In the genomic region with DNA sequence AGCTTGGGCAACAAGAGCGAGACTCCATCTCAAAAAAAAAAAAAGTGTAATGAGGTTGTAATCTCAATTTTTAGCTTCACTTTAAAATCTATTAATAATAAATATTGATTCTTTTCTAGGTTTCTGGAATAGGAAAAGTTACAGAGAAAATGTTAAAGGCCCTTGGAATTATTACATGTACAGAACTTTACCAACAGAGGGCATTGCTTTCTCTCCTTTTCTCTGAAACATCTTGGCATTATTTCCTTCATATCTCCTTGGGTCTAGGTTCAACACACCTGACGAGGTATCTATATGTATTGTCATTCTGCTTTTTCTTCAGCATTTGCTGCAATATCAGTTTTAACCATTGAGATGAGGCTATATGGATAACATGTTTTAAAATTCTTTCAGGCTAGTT, we compare ENCODE assay signal across 13 cellular contexts. TPM values are rescaled to one million over a fixed set of nuclear protein-coding genes. Genes with fewer than 3 reads are reported as not detected.
A peak's percentile ranks its signal among the peaks of the same experiment; 100 is the strongest.
DNase-seq lines count a peak whose midpoint lies in the region; ATAC-seq, FAIRE-seq and TF ChIP-seq lines count a peak whose summit lies in the region.
"Had no signal": no experiment of that assay in that cellular context is flagged by ENCODE, and none has a peak within 500 bp of the region (broad histone marks: within the 10 kb centered on the region; RNA-seq: fewer than 3 reads in every experiment).

No MANE protein-coding gene starts in this region.

- H2BK120ac ChIP-seq in H1 (replicated peaks; ENCODE audit: low read depth, low read length) = no peak overlapping the region

- no peak for TF ChIP-seq EP300 in H1 (IDR thresholded peaks at IDR 0.05; ENCODE audit: borderline replicate concordance in 1 of 2, low read depth in 2 of 2, low read length in 2 of 2)

- H3K4me2 ChIP-seq in H1 (ENCODE audit: insufficient read depth in 1 of 2, low read depth in 2 of 2, low read length in 2 of 2) = no peak overlapping the region

- no peaks in the 10 kb centered on the region for H3K9me3 Mint-ChIP-seq in progenitor cell of endocrine pancreas (ENCODE audit: low read depth)
- H3K9me3 Mint-ChIP-seq: activated CD4-positive, alpha-beta memory T cell treated with anti-CD3 and anti-CD28 coated beads, Interleukin-2, amount 10 ng/mL, durations not matched to agents 7 days and 5 days had no signal

- no peak overlapping the region for H2BK12ac ChIP-seq in H1 (ENCODE audit: low read depth, low read length)

- no peak overlapping the region for H2AFZ ChIP-seq in H1 (ENCODE audit: low read length)

- no peaks in the 10 kb centered on the region for H3K27me3 ChIP-seq in H1 (replicated peaks in 1 of 4; ENCODE audit: control insufficient read depth in 3 of 4, extremely low read depth in 1 of 4, insufficient read depth in 3 of 4, low read length in 3 of 4)
- H3K27me3 ChIP-seq: neutrophil had no signal

- H2BK5ac ChIP-seq in H1 (ENCODE audit: low read depth, low read length) = no peak overlapping the region

- H2AK5ac ChIP-seq in H1 (ENCODE audit: low read depth, low read length) = no peak overlapping the region

- TF ChIP-seq CTCF in H1 (IDR thresholded peaks at IDR 0.05; ENCODE audit: control extremely low read depth in 1 of 3, insufficient read depth in 1 of 3, low read depth in 1 of 3, low read length in 3 of 3) = peak in 1 of 3 experiments; percentile 30; a peak in 2 of 4 replicates
- TF ChIP-seq CTCF in progenitor cell of endocrine pancreas (IDR thresholded peaks at IDR 0.05; ENCODE audit: unreplicated experiment) = peak; percentile 29

- H3K36me3 Mint-ChIP-seq in progenitor cell of endocrine pancreas (ENCODE audit: insufficient read depth) = peaks cover 9% of the 10 kb centered on the region

- ATAC-seq in GM21786 (IDR thresholded peaks at IDR 0.05; ENCODE audit: unreplicated experiment) = no peak

- H3K9me3 ChIP-seq in H1 (ENCODE audit: insufficient read depth in 2 of 2, low read depth in 1 of 2, low read length in 1 of 2) = no peaks in the 10 kb centered on the region
- H3K9me3 ChIP-seq: neutrophil had no signal

- no peaks in the 10 kb centered on the region for H3K4me1 ChIP-seq in H1 (replicated peaks in 1 of 4; ENCODE audit: control insufficient read depth in 3 of 4, insufficient read depth in 4 of 4, low read length in 3 of 4)

- H3K18ac ChIP-seq in H1 (ENCODE audit: extremely low read depth, low read length) = no peak overlapping the region

- POLR2A ChIA-PET in H1 (lab: Charles Lee; ENCODE audit: partially characterized antibody) = no interaction called here

- no peak overlapping the region for H3K4me3 Mint-ChIP-seq in progenitor cell of endocrine pancreas (ENCODE audit: low read depth)
- H3K4me3 Mint-ChIP-seq: activated CD4-positive, alpha-beta memory T cell treated with anti-CD3 and anti-CD28 coated beads, Interleukin-2, amount 10 ng/mL, durations not matched to agents 7 days and 5 days had no signal

- CTCF ChIA-PET in H1 (lab: Charles Lee; ENCODE audit: partially characterized antibody) = interaction anchor here (0.6 to 1.5 kb wide), 5 partner anchors 14 to 192 kb away, joined by 3 to 5 read pairs (median 3); no protein-coding TSS in a partner anchor

- no peak overlapping the region for H3K56ac ChIP-seq in H1 (replicated peaks; ENCODE audit: insufficient read length, low read depth, low read length)

- no peaks in the 10 kb centered on the region for H3K27me3 Mint-ChIP-seq in progenitor cell of endocrine pancreas
- H3K27me3 Mint-ChIP-seq: activated CD4-positive, alpha-beta memory T cell treated with anti-CD3 and anti-CD28 coated beads, Interleukin-2, amount 10 ng/mL, durations not matched to agents 7 days and 5 days had no signal

- H4K20me1 ChIP-seq in H1 (replicated peaks in 1 of 2; ENCODE audit: control insufficient read depth in 1 of 2, insufficient read depth in 2 of 2, low read length in 2 of 2) = no peaks in the 10 kb centered on the region

- peak; percentile 38 for TF ChIP-seq RAD21 in H1 (IDR thresholded peaks at IDR 0.05 in 1 of 2, conservative IDR thresholded peaks at IDR 0.05 in 1 of 2; ENCODE audit: low read depth in 2 of 2, low read length in 2 of 2)

- FAIRE-seq in G401.6 (lab: Jason Lieb, UNC) (peak; percentile 67), H1 (lab: Jason Lieb, UNC) (no peak)

- no peak overlapping the region for H3K23ac ChIP-seq in H1 (ENCODE audit: insufficient read length)

- no peak overlapping the region for H4K8ac ChIP-seq in H1 (ENCODE audit: extremely low read depth, insufficient read depth, low read length)

- no peak overlapping the region for H3K27ac ChIP-seq in H1 (ENCODE audit: low read depth, low read length)
- H3K27ac ChIP-seq: neutrophil had no signal

- no peak overlapping the region for H4K5ac ChIP-seq in H1 (ENCODE audit: insufficient read length, low read depth, low read length)

- H4K91ac ChIP-seq in H1 (replicated peaks; ENCODE audit: insufficient read length, low read length) = no peak overlapping the region

- no peak overlapping the region for H3K14ac ChIP-seq in H1 (ENCODE audit: insufficient read length)

- no peak overlapping the region for H3K27ac Mint-ChIP-seq in progenitor cell of endocrine pancreas
- H3K27ac Mint-ChIP-seq: activated CD4-positive, alpha-beta memory T cell treated with anti-CD3 and anti-CD28 coated beads, Interleukin-2, amount 10 ng/mL, durations not matched to agents 7 days and 5 days had no signal

- TF ChIP-seq POLR2A in H1 (IDR thresholded peaks at IDR 0.05; ENCODE audit: control extremely low read depth in 1 of 2, low read depth in 2 of 2, low read length in 2 of 2) = no peak

- no peak overlapping the region for H3K9ac ChIP-seq in H1 (replicated peaks in 1 of 4; ENCODE audit: extremely low read depth in 1 of 4, low read depth in 3 of 4, low read length in 3 of 4)

- peak; percentile 9 for DNase-seq in M059J (ENCODE audit: low read depth)
- DNase-seq in H1 (ENCODE audit: low read depth in 1 of 2, low spot score in 2 of 2) = no peak
- DNase-seq in progenitor cell of endocrine pancreas (ENCODE audit: low spot score, unreplicated experiment) = no peak
- no peak for DNase-seq in amygdala (lab: John Stamatoyannopoulos, UW)
- no peak for DNase-seq in activated T-cell treated with anti-CD3 and anti-CD28 coated beads for 4 hours
- DNase-seq: activated CD4-positive, alpha-beta memory T cell treated with anti-CD3 and anti-CD28 coated beads, Interleukin-2, amount 10 ng/mL, durations not matched to agents 7 days and 5 days; activated effector memory CD4-positive, alpha-beta T cell treated with Interleukin-2 at 50 U/mL for 16 hours; Calu3; NCI-H774; SIG-M5 had no signal

- H3K79me2 ChIP-seq in H1 (ENCODE audit: control insufficient read depth in 1 of 2, insufficient read depth in 2 of 2, low read length in 2 of 2) = no peaks in the 10 kb centered on the region

- H3K4me3 ChIP-seq in H1 (ENCODE audit: extremely low read depth in 1 of 4, insufficient read depth in 2 of 4, low read depth in 3 of 4, low read length in 4 of 4) = no peak overlapping the region

- H2BK20ac ChIP-seq in H1 (ENCODE audit: low read length) = no peak overlapping the region

- H2BK15ac ChIP-seq in H1 (ENCODE audit: low read length) = no peak overlapping the region

- H3K4me1 Mint-ChIP-seq in progenitor cell of endocrine pancreas (ENCODE audit: low read depth) = no peaks in the 10 kb centered on the region

- no peak overlapping the region for H3K4ac ChIP-seq in H1 (replicated peaks; ENCODE audit: insufficient read length, low read depth, low read length)

- H3K23me2 ChIP-seq in H1 (ENCODE audit: low read depth, low read length) = no peaks in the 10 kb centered on the region

- H3K36me3 ChIP-seq in H1 (ENCODE audit: control insufficient read depth in 2 of 4, insufficient read depth in 4 of 4, low read length in 3 of 4) = peaks cover 0 to 4% (median 0%) of the 10 kb centered on the region in 4 experiments; a peak in 1 of 8 replicates

- no peaks in the 10 kb centered on the region for H3K79me1 ChIP-seq in H1 (ENCODE audit: low read depth, low read length)

- 85% methylated on average over 2 of the region's 2 CpGs; no CpG with 5 or more reads in 1 of the 2 experiments for WGBS in H1 (ENCODE audit: extremely low coverage in 1 of 2, insufficient coverage in 1 of 2, insufficient read length in 1 of 2, insufficient replicate concordance in 2 of 2, low coverage in 1 of 2, low lambda C conversion rate in 2 of 2, missing lambda C conversion rate in 1 of 2), 2 experiments

TF ChIP-seq in H1, 55 proteins besides CTCF, POLR2A, EP300 and RAD21:
- TF ChIP-seq CBX8 (IDR thresholded peaks at IDR 0.05; ENCODE audit: borderline replicate concordance, low read depth, low read length) = no peak
- no peak for TF ChIP-seq TAF7 (optimal IDR thresholded peaks at IDR 0.05; ENCODE audit: borderline replicate concordance, low read depth, low read length)
- TF ChIP-seq JUND (IDR thresholded peaks at IDR 0.05; ENCODE audit: low read length) = no peak
- no peak for TF ChIP-seq GTF2F1 (IDR thresholded peaks at IDR 0.05; ENCODE audit: borderline replicate concordance, low read depth, low read length)

RNA-seq across cellular contexts. Expression of a gene that starts 26.6 kb away (rescaled TPM):
- total RNA-seq in M059J (2014; rRNA removed; shearing (Covaris generic)) = 0.05 TPM in 1 of 2 replicates, not detected in the other
- 0.22 TPM in 1 of 2 replicates, not detected in the other for total RNA-seq in H1 (2021; fragmentation: NEBNext Ultra II Directional; extraction: Animal tissue kit (Norgen Biotek cat#: 25700))
- 0.06 and 0.08 TPM in 2 replicates for polyA plus RNA-seq in H1 (2011; rRNA removed)
- polyA plus RNA-seq in H1 (2011; cell fraction: cytosol; rRNA removed) = 0.18 TPM
- polyA plus RNA-seq in H1 (2011; cell fraction: nucleus; rRNA removed) = 0.20 TPM
- 0.07 to 0.11 TPM in 2 of 4 replicates, not detected in the others for polyA plus RNA-seq in H1 (2012, experiment 1 of 2)
- polyA plus RNA-seq in H1 (2012, experiment 2 of 2) = not detected
- 0.06 TPM for polyA plus RNA-seq in H1 (2013, experiment 1 of 2)
- polyA plus RNA-seq in H1 (2013, experiment 2 of 2) = 0.04 TPM
- 0.09 and 0.27 TPM in 2 replicates for polyA minus RNA-seq in H1 (2011; rRNA and poly(A)+ RNA removed)
- polyA minus RNA-seq in H1 (2011; cell fraction: cytosol; rRNA and poly(A)+ RNA removed) = not detected
- not detected for polyA minus RNA-seq in H1 (2011; cell fraction: nucleus; rRNA and poly(A)+ RNA removed)
- total RNA-seq in progenitor cell of endocrine pancreas = 2.3 and 2.8 TPM in 2 replicates
